In the genomic region with DNA sequence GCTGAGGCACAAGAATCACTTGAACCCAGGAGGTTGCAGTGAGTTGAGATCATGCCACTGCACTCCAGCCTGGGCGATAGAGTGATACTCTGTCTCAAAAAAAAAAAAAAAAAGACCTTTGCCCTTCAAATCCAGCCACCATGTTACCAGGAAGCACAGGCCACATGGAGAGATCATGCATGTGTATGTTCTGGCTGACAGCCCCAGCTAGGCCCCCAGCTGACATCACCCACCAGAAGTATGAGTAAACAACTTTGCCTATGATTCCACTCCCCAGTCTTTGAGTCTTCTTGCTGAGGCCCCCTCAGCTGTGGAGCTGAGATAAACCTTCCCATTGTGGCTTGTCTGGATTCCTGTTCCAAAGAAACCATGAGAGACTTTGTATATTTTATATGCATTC, we compare ENCODE assay signal across 2 cellular contexts.
TF ChIP-seq lines count a peak whose summit lies in the region.

No MANE protein-coding gene starts in this region.

TF ChIP-seq in IMR-90, 13 proteins besides CTCF, POLR2A, EP300 and RAD21:
- TF ChIP-seq RCOR1 (IDR thresholded peaks at IDR 0.05; ENCODE audit: insufficient replicate concordance, low read length) (no peak), MXI1 (IDR thresholded peaks at IDR 0.05; ENCODE audit: borderline replicate concordance, low read depth, low read length) (peak; percentile 70; the same call in 1 of the 2 replicates), CEBPB (IDR thresholded peaks at IDR 0.05; ENCODE audit: low read depth, low read length) (no peak), MAZ (IDR thresholded peaks at IDR 0.05; ENCODE audit: borderline replicate concordance, low read depth, low read length) (peak; percentile 53; the same call in 1 of the 2 replicates), RFX5 (IDR thresholded peaks at IDR 0.05; ENCODE audit: low read depth, low read length) (no peak)

TF ChIP-seq in K562, 482 proteins besides CTCF, POLR2A, EP300 and RAD21 (continues in another document):
- TF ChIP-seq TGIF2 (CRISPR knock-in tag; IDR thresholded peaks at IDR 0.05) (no peak), MNT (conservative IDR thresholded peaks at IDR 0.05) (peak in 1 of 2 experiments; percentile 51; a peak in 1 of 4 replicates), YY1 (IDR thresholded peaks at IDR 0.05; ENCODE audit: borderline replicate concordance in 1 of 3, control insufficient read depth in 1 of 3, extremely low read depth in 1 of 3, insufficient read depth in 3 of 3, insufficient read length in 1 of 3, insufficient replicate concordance in 2 of 3, low read depth in 1 of 3, low read length in 2 of 3) (no peak), RBFOX2 (IDR thresholded peaks at IDR 0.05; ENCODE audit: low read depth, low read length) (no peak), ARID1B (IDR thresholded peaks at IDR 0.05) (peak; percentile 37; the same call in 1 of the 2 replicates), E2F1 (CRISPR knock-in tag; IDR thresholded peaks at IDR 0.05) (no peak), ZC3H4 (CRISPR knock-in tag; IDR thresholded peaks at IDR 0.05; ENCODE audit: borderline replicate concordance) (no peak), JUND (IDR thresholded peaks at IDR 0.05; ENCODE audit: borderline replicate concordance, low read depth, low read length) (no peak), JUND (tag; IDR thresholded peaks at IDR 0.05; ENCODE audit: borderline replicate concordance, low read depth, low read length) (0 out of 3 replicates have a peak, but pooled peaks have one; percentile 30), ZNF766 (CRISPR knock-in tag; conservative IDR thresholded peaks at IDR 0.05) (peak; percentile 34; the same call in 1 of the 2 replicates), FOXK2 (conservative IDR thresholded peaks at IDR 0.05 in 1 of 2, IDR thresholded peaks at IDR 0.05 in 1 of 2; ENCODE audit: low read depth in 2 of 2) (peak; percentile 61 to 79; a peak in 1 of 4 replicates), CBFA2T3 (IDR thresholded peaks at IDR 0.05) (peak; percentile 39), L3MBTL2 (IDR thresholded peaks at IDR 0.05) (peak; percentile 43; the same call in 1 of the 2 replicates), ZFX (CRISPR knock-in tag; IDR thresholded peaks at IDR 0.05) (peak; percentile 51), ZNF12 (CRISPR knock-in tag; IDR thresholded peaks at IDR 0.05) (peak; percentile 83), TAL1 (IDR thresholded peaks at IDR 0.05) (0 out of 2 replicates have a peak, but pooled peaks have one; percentile 8), TFAP4 (CRISPR knock-in tag; IDR thresholded peaks at IDR 0.05; ENCODE audit: borderline replicate concordance) (peak; percentile 65; the same call in 1 of the 2 replicates), ZNF436 (CRISPR knock-in tag; IDR thresholded peaks at IDR 0.05) (no peak), ZNF830 (CRISPR knock-in tag; IDR thresholded peaks at IDR 0.05) (no peak), PTRF (tag; IDR thresholded peaks at IDR 0.05) (no peak), ZNF384 (IDR thresholded peaks at IDR 0.05; ENCODE audit: low read depth, low read length) (peak; percentile 26; the same call in 1 of the 2 replicates), SRSF9 (IDR thresholded peaks at IDR 0.05; ENCODE audit: borderline replicate concordance, low read depth, low read length) (no peak), NFIC (IDR thresholded peaks at IDR 0.05) (no peak), ZBTB8A (IDR thresholded peaks at IDR 0.05; ENCODE audit: partially characterized antibody) (no peak), RBM17 (IDR thresholded peaks at IDR 0.05; ENCODE audit: borderline replicate concordance, low read depth, low read length) (no peak), TCF3 (CRISPR knock-in tag; IDR thresholded peaks at IDR 0.05) (peak; percentile 37; the same call in 1 of the 2 replicates), HNRNPLL (IDR thresholded peaks at IDR 0.05; ENCODE audit: low read depth, low read length, poor library complexity, severe bottlenecking) (no peak), ZNF785 (CRISPR knock-in tag; IDR thresholded peaks at IDR 0.05) (no peak), ZNF57 (CRISPR knock-in tag; IDR thresholded peaks at IDR 0.05) (no peak), LCOR (CRISPR knock-in tag; IDR thresholded peaks at IDR 0.05) (no peak), DACH1 (IDR thresholded peaks at IDR 0.05; ENCODE audit: partially characterized antibody) (peak; percentile 8), NBN (IDR thresholded peaks at IDR 0.05; ENCODE audit: low read depth) (no peak), ZNF507 (tag; conservative IDR thresholded peaks at IDR 0.05) (no peak), ASH1L (IDR thresholded peaks at IDR 0.05; ENCODE audit: borderline replicate concordance, low read depth, partially characterized antibody) (no peak), MED1 (CRISPR knock-in tag; IDR thresholded peaks at IDR 0.05; ENCODE audit: borderline replicate concordance) (no peak)
- TF ChIP-seq, protein P1, sequence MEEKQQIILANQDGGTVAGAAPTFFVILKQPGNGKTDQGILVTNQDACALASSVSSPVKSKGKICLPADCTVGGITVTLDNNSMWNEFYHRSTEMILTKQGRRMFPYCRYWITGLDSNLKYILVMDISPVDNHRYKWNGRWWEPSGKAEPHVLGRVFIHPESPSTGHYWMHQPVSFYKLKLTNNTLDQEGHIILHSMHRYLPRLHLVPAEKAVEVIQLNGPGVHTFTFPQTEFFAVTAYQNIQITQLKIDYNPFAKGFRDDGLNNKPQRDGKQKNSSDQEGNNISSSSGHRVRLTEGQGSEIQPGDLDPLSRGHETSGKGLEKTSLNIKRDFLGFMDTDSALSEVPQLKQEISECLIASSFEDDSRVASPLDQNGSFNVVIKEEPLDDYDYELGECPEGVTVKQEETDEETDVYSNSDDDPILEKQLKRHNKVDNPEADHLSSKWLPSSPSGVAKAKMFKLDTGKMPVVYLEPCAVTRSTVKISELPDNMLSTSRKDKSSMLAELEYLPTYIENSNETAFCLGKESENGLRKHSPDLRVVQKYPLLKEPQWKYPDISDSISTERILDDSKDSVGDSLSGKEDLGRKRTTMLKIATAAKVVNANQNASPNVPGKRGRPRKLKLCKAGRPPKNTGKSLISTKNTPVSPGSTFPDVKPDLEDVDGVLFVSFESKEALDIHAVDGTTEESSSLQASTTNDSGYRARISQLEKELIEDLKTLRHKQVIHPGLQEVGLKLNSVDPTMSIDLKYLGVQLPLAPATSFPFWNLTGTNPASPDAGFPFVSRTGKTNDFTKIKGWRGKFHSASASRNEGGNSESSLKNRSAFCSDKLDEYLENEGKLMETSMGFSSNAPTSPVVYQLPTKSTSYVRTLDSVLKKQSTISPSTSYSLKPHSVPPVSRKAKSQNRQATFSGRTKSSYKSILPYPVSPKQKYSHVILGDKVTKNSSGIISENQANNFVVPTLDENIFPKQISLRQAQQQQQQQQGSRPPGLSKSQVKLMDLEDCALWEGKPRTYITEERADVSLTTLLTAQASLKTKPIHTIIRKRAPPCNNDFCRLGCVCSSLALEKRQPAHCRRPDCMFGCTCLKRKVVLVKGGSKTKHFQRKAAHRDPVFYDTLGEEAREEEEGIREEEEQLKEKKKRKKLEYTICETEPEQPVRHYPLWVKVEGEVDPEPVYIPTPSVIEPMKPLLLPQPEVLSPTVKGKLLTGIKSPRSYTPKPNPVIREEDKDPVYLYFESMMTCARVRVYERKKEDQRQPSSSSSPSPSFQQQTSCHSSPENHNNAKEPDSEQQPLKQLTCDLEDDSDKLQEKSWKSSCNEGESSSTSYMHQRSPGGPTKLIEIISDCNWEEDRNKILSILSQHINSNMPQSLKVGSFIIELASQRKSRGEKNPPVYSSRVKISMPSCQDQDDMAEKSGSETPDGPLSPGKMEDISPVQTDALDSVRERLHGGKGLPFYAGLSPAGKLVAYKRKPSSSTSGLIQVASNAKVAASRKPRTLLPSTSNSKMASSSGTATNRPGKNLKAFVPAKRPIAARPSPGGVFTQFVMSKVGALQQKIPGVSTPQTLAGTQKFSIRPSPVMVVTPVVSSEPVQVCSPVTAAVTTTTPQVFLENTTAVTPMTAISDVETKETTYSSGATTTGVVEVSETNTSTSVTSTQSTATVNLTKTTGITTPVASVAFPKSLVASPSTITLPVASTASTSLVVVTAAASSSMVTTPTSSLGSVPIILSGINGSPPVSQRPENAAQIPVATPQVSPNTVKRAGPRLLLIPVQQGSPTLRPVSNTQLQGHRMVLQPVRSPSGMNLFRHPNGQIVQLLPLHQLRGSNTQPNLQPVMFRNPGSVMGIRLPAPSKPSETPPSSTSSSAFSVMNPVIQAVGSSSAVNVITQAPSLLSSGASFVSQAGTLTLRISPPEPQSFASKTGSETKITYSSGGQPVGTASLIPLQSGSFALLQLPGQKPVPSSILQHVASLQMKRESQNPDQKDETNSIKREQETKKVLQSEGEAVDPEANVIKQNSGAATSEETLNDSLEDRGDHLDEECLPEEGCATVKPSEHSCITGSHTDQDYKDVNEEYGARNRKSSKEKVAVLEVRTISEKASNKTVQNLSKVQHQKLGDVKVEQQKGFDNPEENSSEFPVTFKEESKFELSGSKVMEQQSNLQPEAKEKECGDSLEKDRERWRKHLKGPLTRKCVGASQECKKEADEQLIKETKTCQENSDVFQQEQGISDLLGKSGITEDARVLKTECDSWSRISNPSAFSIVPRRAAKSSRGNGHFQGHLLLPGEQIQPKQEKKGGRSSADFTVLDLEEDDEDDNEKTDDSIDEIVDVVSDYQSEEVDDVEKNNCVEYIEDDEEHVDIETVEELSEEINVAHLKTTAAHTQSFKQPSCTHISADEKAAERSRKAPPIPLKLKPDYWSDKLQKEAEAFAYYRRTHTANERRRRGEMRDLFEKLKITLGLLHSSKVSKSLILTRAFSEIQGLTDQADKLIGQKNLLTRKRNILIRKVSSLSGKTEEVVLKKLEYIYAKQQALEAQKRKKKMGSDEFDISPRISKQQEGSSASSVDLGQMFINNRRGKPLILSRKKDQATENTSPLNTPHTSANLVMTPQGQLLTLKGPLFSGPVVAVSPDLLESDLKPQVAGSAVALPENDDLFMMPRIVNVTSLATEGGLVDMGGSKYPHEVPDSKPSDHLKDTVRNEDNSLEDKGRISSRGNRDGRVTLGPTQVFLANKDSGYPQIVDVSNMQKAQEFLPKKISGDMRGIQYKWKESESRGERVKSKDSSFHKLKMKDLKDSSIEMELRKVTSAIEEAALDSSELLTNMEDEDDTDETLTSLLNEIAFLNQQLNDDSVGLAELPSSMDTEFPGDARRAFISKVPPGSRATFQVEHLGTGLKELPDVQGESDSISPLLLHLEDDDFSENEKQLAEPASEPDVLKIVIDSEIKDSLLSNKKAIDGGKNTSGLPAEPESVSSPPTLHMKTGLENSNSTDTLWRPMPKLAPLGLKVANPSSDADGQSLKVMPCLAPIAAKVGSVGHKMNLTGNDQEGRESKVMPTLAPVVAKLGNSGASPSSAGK (IDR thresholded peaks at IDR 0.05) = peak; percentile 36; the same call in 1 of the 2 replicates
- TF ChIP-seq, protein P2, sequence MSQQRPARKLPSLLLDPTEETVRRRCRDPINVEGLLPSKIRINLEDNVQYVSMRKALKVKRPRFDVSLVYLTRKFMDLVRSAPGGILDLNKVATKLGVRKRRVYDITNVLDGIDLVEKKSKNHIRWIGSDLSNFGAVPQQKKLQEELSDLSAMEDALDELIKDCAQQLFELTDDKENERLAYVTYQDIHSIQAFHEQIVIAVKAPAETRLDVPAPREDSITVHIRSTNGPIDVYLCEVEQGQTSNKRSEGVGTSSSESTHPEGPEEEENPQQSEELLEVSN (IDR thresholded peaks at IDR 0.05; ENCODE audit: borderline replicate concordance in 1 of 2, extremely low read depth in 1 of 2, insufficient read depth in 1 of 2, insufficient read length in 1 of 2, low read depth in 1 of 2, low read length in 1 of 2, poor library complexity in 1 of 2, severe bottlenecking in 1 of 2) = peak in 1 of 2 experiments; percentile 25
- TF ChIP-seq, protein P3, sequence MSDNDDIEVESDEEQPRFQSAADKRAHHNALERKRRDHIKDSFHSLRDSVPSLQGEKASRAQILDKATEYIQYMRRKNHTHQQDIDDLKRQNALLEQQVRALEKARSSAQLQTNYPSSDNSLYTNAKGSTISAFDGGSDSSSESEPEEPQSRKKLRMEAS (CRISPR knock-in tag; IDR thresholded peaks at IDR 0.05) = peak; percentile 41; the same call in 1 of the 2 replicates
- TF ChIP-seq, protein P4, sequence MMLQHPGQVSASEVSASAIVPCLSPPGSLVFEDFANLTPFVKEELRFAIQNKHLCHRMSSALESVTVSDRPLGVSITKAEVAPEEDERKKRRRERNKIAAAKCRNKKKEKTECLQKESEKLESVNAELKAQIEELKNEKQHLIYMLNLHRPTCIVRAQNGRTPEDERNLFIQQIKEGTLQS (IDR thresholded peaks at IDR 0.05) = peak; percentile 77
- TF ChIP-seq, protein P4 (CRISPR knock-in tag; conservative IDR thresholded peaks at IDR 0.05) = no peak
- TF ChIP-seq, protein P5, sequence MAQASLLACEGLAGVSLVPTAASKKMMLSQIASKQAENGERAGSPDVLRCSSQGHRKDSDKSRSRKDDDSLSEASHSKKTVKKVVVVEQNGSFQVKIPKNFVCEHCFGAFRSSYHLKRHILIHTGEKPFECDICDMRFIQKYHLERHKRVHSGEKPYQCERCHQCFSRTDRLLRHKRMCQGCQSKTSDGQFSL (CRISPR knock-in tag; IDR thresholded peaks at IDR 0.05) = no peak
- TF ChIP-seq, protein P5 (tag; IDR thresholded peaks at IDR 0.05) = no peak
